8 cellular contexts compared by ENCODE assay signal in genomic region chr16:80027007-80027965, GRCh38.
DNase-seq lines count a peak whose midpoint lies in the region; ATAC-seq and TF ChIP-seq lines count a peak whose summit lies in the region.

No MANE protein-coding gene starts in this region.

- POLR2A ChIA-PET in IMR-90 (lab: Charles Lee; ENCODE audit: unreplicated experiment) = no interaction called here

- H2BK120ac ChIP-seq in IMR-90 (ENCODE audit: low read depth, low read length) = no peak overlapping the region

- no peaks in the 10 kb centered on the region for H3K36me3 ChIP-seq in IMR-90 (ENCODE audit: control insufficient read depth, insufficient read depth, low read length)

- H3K36me3 Mint-ChIP-seq in stimulated activated naive CD8-positive, alpha-beta T cell treated with anti-CD3 and anti-CD28 coated beads, Interleukin-15, Interleukin-2, amounts not matched to agents 100 ng/mL and 50 ng/mL, for 24 hours (ENCODE audit: low read depth) = no peaks in the 10 kb centered on the region

- H2BK20ac ChIP-seq in IMR-90 (ENCODE audit: low read depth, low read length) = no peak overlapping the region

- H3K4me3 ChIP-seq in AG09309 (ENCODE audit: control insufficient read depth, low read depth, low read length) (no peak overlapping the region), IMR-90 (ENCODE audit: insufficient read depth, low read depth, low read length) (no peak overlapping the region; the same call in 1 of the 2 replicates)

- DNase-seq in AG09309 (ENCODE audit: low read depth) = peak; percentile 67
- peak; percentile 72 for DNase-seq in IMR-90
- DNase-seq in activated CD4-positive, alpha-beta T cell treated with anti-CD3 and anti-CD28 coated beads for 4 hours = peak; percentile 51 to 64
- DNase-seq in effector CD4-positive, alpha-beta T cell = peak; percentile 3
- peak; percentile 95 for DNase-seq in myocyte (ENCODE audit: low read depth)
- no peak for DNase-seq in NCI-H2171 treated with DMSO at 0.1 percent for 48 hours (lab: John Stamatoyannopoulos, UW)

- dilution Hi-C loops in IMR-90 (cut with HindIII; ENCODE audit: low sequenced_read_pairs, unreplicated experiment) = no loop called here

- H4K8ac ChIP-seq in IMR-90 (ENCODE audit: low read depth in 2 of 2, low read length in 2 of 2) = no peak overlapping the region

- H3K9me3 ChIP-seq in IMR-90 (ENCODE audit: control insufficient read depth, insufficient read depth, low read length) = peaks cover 4% of the 10 kb centered on the region; the same call in 1 of the 2 replicates

- H2BK5ac ChIP-seq in IMR-90 (ENCODE audit: low read depth, low read length, poor library complexity, severe bottlenecking) = no peak overlapping the region

- H3K79me1 ChIP-seq in IMR-90 (ENCODE audit: low read depth in 1 of 2, low read length in 2 of 2) = no peaks in the 10 kb centered on the region

- no peaks in the 10 kb centered on the region for H3K9me1 ChIP-seq in IMR-90 (ENCODE audit: insufficient read depth, low read length)

- H2AK9ac ChIP-seq in IMR-90 (replicated peaks; ENCODE audit: low read depth, low read length, poor library complexity) = no peak overlapping the region

- 53% methylated on average over 6 of the region's 20 CpGs; no CpG with 5 or more reads in 1 of the 2 experiments for WGBS in IMR-90 (ENCODE audit: extremely low coverage in 2 of 2, insufficient read length in 1 of 2), 2 experiments

- H2AFZ ChIP-seq in IMR-90 (replicated peaks; ENCODE audit: low read length, poor library complexity) = peak overlapping the region; percentile 34

- 0 out of 2 replicates have a peak, but pooled peaks have one; percentile 0 for TF ChIP-seq RAD21 in IMR-90 (IDR thresholded peaks at IDR 0.05; ENCODE audit: low read length)

- no peak overlapping the region for H2BK15ac ChIP-seq in IMR-90 (ENCODE audit: low read depth, low read length)

- H4K5ac ChIP-seq in IMR-90 (ENCODE audit: low read depth, low read length) = no peak overlapping the region

- no peak overlapping the region for H3K56ac ChIP-seq in IMR-90 (ENCODE audit: extremely low read depth, insufficient read depth, low read length)

- TF ChIP-seq CTCF in AG09309 (IDR thresholded peaks at IDR 0.05; ENCODE audit: control insufficient read depth, insufficient read depth, low read depth, low read length, missing control alignments) (no peak), IMR-90 (conservative IDR thresholded peaks at IDR 0.05; ENCODE audit: low read depth, low read length) (no peak)

- no peak overlapping the region for H3K27ac ChIP-seq in IMR-90 (ENCODE audit: insufficient read depth, low read length)

- H3K18ac ChIP-seq in IMR-90 (ENCODE audit: low read depth, low read length) = no peak overlapping the region

- no peak overlapping the region for H3K23ac ChIP-seq in IMR-90 (ENCODE audit: low read depth, low read length)

- no peaks in the 10 kb centered on the region for H3K27me3 ChIP-seq in IMR-90 (ENCODE audit: control insufficient read depth, insufficient read depth, low read length)

- H3K4me1 Mint-ChIP-seq in stimulated activated naive CD8-positive, alpha-beta T cell treated with anti-CD3 and anti-CD28 coated beads, Interleukin-15, Interleukin-2, amounts not matched to agents 100 ng/mL and 50 ng/mL, for 24 hours (ENCODE audit: low read depth) = peaks cover 10% of the 10 kb centered on the region

- intact Hi-C loops in IMR-90 (cut with micrococcal nuclease) = no loop called here

- no peak overlapping the region for H3K9ac ChIP-seq in IMR-90 (ENCODE audit: low read depth, low read length)

- no peaks in the 10 kb centered on the region for H3K4me1 ChIP-seq in IMR-90 (ENCODE audit: control insufficient read depth, insufficient read depth, low read length)

- no peak overlapping the region for H3K14ac ChIP-seq in IMR-90 (replicated peaks; ENCODE audit: low read depth, low read length)

- H4K20me1 ChIP-seq in IMR-90 (ENCODE audit: insufficient read depth, low read length) = no peaks in the 10 kb centered on the region

- no peaks in the 10 kb centered on the region for H3K27me3 Mint-ChIP-seq in stimulated activated naive CD8-positive, alpha-beta T cell treated with anti-CD3 and anti-CD28 coated beads, Interleukin-15, Interleukin-2, amounts not matched to agents 100 ng/mL and 50 ng/mL, for 24 hours

- no TSS peak for BruUV-seq in IMR-90 (replicated peaks; lab: Mats Ljungman, UMichigan)

- CTCF ChIA-PET in IMR-90 (lab: Yijun Ruan, JAX) = no interaction called here

- H2AK5ac ChIP-seq in IMR-90 (ENCODE audit: low read depth, low read length) = no peak overlapping the region

- no peaks in the 10 kb centered on the region for H3K9me3 Mint-ChIP-seq in stimulated activated naive CD8-positive, alpha-beta T cell treated with anti-CD3 and anti-CD28 coated beads, Interleukin-15, Interleukin-2, amounts not matched to agents 100 ng/mL and 50 ng/mL, for 24 hours

- in situ Hi-C loops in IMR-90 (cut with MboI; ENCODE audit: low sequenced_read_pairs) = no loop called here

- H4K91ac ChIP-seq in IMR-90 (ENCODE audit: insufficient read depth, low read depth, low read length) = no peak overlapping the region

- H3K4ac ChIP-seq in IMR-90 (ENCODE audit: low read depth, low read length) = no peak overlapping the region

- peak overlapping the region; percentile 16; the same call in 1 of the 2 replicates for H3K4me2 ChIP-seq in IMR-90 (ENCODE audit: low read depth, low read length)

- no peak for TF ChIP-seq POLR2A in IMR-90 (IDR thresholded peaks at IDR 0.05; ENCODE audit: low read depth, low read length)

- peak overlapping the region; percentile 35 for H3K4me3 Mint-ChIP-seq in stimulated activated naive CD8-positive, alpha-beta T cell treated with anti-CD3 and anti-CD28 coated beads, Interleukin-15, Interleukin-2, amounts not matched to agents 100 ng/mL and 50 ng/mL, for 24 hours

- ATAC-seq in GM19463 (IDR thresholded peaks at IDR 0.05; ENCODE audit: unreplicated experiment) (peak; percentile 83), IMR-90 (ENCODE audit: low read depth) (peak; percentile 72)

- peak overlapping the region; percentile 18 for H3K27ac Mint-ChIP-seq in stimulated activated naive CD8-positive, alpha-beta T cell treated with anti-CD3 and anti-CD28 coated beads, Interleukin-15, Interleukin-2, amounts not matched to agents 100 ng/mL and 50 ng/mL, for 24 hours

TF ChIP-seq in IMR-90, 13 proteins besides CTCF, POLR2A, EP300 and RAD21:
- TF ChIP-seq USF2 (IDR thresholded peaks at IDR 0.05; ENCODE audit: low read depth, low read length) (no peak), CHD1 (IDR thresholded peaks at IDR 0.05; ENCODE audit: low read depth, low read length) (no peak), MXI1 (IDR thresholded peaks at IDR 0.05; ENCODE audit: borderline replicate concordance, low read depth, low read length) (peak; percentile 45; the same call in 1 of the 2 replicates), SMC3 (IDR thresholded peaks at IDR 0.05; ENCODE audit: low read depth, low read length) (0 out of 2 replicates have a peak, but pooled peaks have one; percentile 10), FOS (IDR thresholded peaks at IDR 0.05; ENCODE audit: low read depth, low read length) (peak; percentile 97), CEBPB (IDR thresholded peaks at IDR 0.05; ENCODE audit: low read depth, low read length) (peak; percentile 30; the same call in 1 of the 2 replicates), NFE2L2 (IDR thresholded peaks at IDR 0.05; ENCODE audit: low read depth, low read length) (peak; percentile 63), BHLHE40 (IDR thresholded peaks at IDR 0.05; ENCODE audit: low read depth, low read length) (no peak; the same call in 1 of the 2 replicates), ELK1 (IDR thresholded peaks at IDR 0.05; ENCODE audit: borderline replicate concordance, low read depth, low read length) (no peak), RFX5 (IDR thresholded peaks at IDR 0.05; ENCODE audit: low read depth, low read length) (0 out of 2 replicates have a peak, but pooled peaks have one; percentile 9), MAFK (IDR thresholded peaks at IDR 0.05; ENCODE audit: low read depth, low read length) (no peak), MAZ (IDR thresholded peaks at IDR 0.05; ENCODE audit: borderline replicate concordance, low read depth, low read length) (peak; percentile 30; the same call in 1 of the 2 replicates), RCOR1 (IDR thresholded peaks at IDR 0.05; ENCODE audit: insufficient replicate concordance, low read length) (peak; percentile 74)
